Comparison of ENCODE assay signal across 7 cellular contexts in the genomic region with DNA sequence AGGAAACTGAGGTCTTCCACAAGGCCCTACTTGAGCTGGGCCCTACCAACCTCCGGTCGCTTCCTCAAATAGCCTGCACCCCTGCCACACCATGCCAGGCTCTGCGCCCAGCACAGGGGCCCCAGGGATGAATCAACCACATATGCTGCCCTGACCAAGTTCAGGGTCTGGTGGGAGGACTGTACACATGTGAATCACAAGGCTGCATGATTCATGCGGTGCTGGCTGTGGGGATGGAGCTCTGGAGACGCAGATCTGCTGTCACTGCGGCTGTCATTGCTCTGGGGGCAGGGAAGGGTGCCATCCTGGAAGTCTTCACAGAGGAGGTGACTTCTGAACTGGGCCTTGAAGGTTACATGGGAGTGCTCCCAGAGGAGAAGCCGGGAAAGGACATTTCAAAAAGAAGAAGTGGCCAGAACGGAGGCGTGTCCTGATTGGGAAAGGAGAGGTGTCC. TPM values are rescaled to one million over a fixed set of nuclear protein-coding genes. Genes with fewer than 3 reads are reported as not detected.
A peak's percentile ranks its signal among the peaks of the same experiment; 100 is the strongest.
DNase-seq lines count a peak whose midpoint lies in the region; ATAC-seq and TF ChIP-seq lines count a peak whose summit lies in the region.

No MANE protein-coding gene starts in this region.

- peaks cover 18 to 56% (median 38%) of the 10 kb centered on the region in 3 donors for H3K4me1 Mint-ChIP-seq in IgD-negative memory B cell
- H3K4me1 Mint-ChIP-seq in activated CD4-positive, alpha-beta memory T cell treated with anti-CD3 and anti-CD28 coated beads, Interleukin-2, amount 10 ng/mL, durations not matched to agents 7 days and 5 days = peaks cover 97% of the 10 kb centered on the region

- no peak overlapping the region for H3K4me3 Mint-ChIP-seq in IgD-negative memory B cell
- no peak overlapping the region for H3K4me3 Mint-ChIP-seq in activated CD4-positive, alpha-beta memory T cell treated with anti-CD3 and anti-CD28 coated beads, Interleukin-2, amount 10 ng/mL, durations not matched to agents 7 days and 5 days

- TF ChIP-seq CTCF in fibroblast of the aortic adventitia (IDR thresholded peaks at IDR 0.05; ENCODE audit: insufficient read depth, low read length) = no peak

- POLR2A ChIA-PET in activated CD4-positive, alpha-beta memory T cell treated with anti-CD3 and anti-CD28 coated beads, Interleukin-2, amount 10 ng/mL, durations not matched to agents 7 days and 5 days (lab: Charles Lee) = interaction anchor here (1.0 to 1.5 kb wide), 5 partner anchors 13 to 73 kb away, joined by 3 to 8 read pairs (median 3); no protein-coding TSS in a partner anchor

- peak; percentile 75 for DNase-seq in activated CD4-positive, alpha-beta memory T cell treated with anti-CD3 and anti-CD28 coated beads, Interleukin-2, amount 10 ng/mL, durations not matched to agents 7 days and 5 days
- peak; percentile 77 for DNase-seq in fibroblast of the aortic adventitia (ENCODE audit: low read depth)
- peak; percentile 57 to 76 (median 59) for DNase-seq in stimulated activated CD4-positive, alpha-beta T cell treated with anti-CD3 and anti-CD28 coated beads, TNF-alpha, amount 100 ng/mL, for 24 hours (ENCODE audit: low read depth in 3 of 3)
- no peak for DNase-seq in SHP77 treated with DMSO at 0.1 percent for 48 hours (lab: John Stamatoyannopoulos, UW)
- DNase-seq in superior temporal gyrus (ENCODE audit: extremely low spot score) = no peak

- H3K27ac Mint-ChIP-seq in IgD-negative memory B cell = peak overlapping the region in 2 of 3 donors; percentile 53 to 78
- peak overlapping the region; percentile 90 for H3K27ac Mint-ChIP-seq in activated CD4-positive, alpha-beta memory T cell treated with anti-CD3 and anti-CD28 coated beads, Interleukin-2, amount 10 ng/mL, durations not matched to agents 7 days and 5 days

- ATAC-seq in GM19035 (IDR thresholded peaks at IDR 0.05; ENCODE audit: unreplicated experiment) = no peak

- peaks cover 7% of the 10 kb centered on the region for H3K36me3 Mint-ChIP-seq in IgD-negative memory B cell
- H3K36me3 Mint-ChIP-seq in activated CD4-positive, alpha-beta memory T cell treated with anti-CD3 and anti-CD28 coated beads, Interleukin-2, amount 10 ng/mL, durations not matched to agents 7 days and 5 days (ENCODE audit: low read depth) = peaks cover 89% of the 10 kb centered on the region

- no peaks in the 10 kb centered on the region for H3K9me3 Mint-ChIP-seq in IgD-negative memory B cell
- no peaks in the 10 kb centered on the region for H3K9me3 Mint-ChIP-seq in activated CD4-positive, alpha-beta memory T cell treated with anti-CD3 and anti-CD28 coated beads, Interleukin-2, amount 10 ng/mL, durations not matched to agents 7 days and 5 days

- H3K27me3 Mint-ChIP-seq in IgD-negative memory B cell = no peaks in the 10 kb centered on the region
- no peaks in the 10 kb centered on the region for H3K27me3 Mint-ChIP-seq in activated CD4-positive, alpha-beta memory T cell treated with anti-CD3 and anti-CD28 coated beads, Interleukin-2, amount 10 ng/mL, durations not matched to agents 7 days and 5 days

- CTCF ChIA-PET in activated CD4-positive, alpha-beta memory T cell treated with anti-CD3 and anti-CD28 coated beads, Interleukin-2, amount 10 ng/mL, durations not matched to agents 7 days and 5 days (lab: Charles Lee) = interaction anchor here (1.4 to 2.9 kb wide), 2 partner anchors 11 to 36 kb away, joined by 7 to 11 read pairs; no protein-coding TSS in a partner anchor

- no peak overlapping the region for H3K4me3 ChIP-seq in fibroblast of the aortic adventitia (ENCODE audit: low read depth, low read length)

RNA-seq across cellular contexts. Expression of gene CYTH4, which starts 21.5 kb away (rescaled TPM):
- 70.8 TPM for polyA plus RNA-seq in IgD-negative memory B cell
- 100 to 1,000 TPM; 114 to 126 TPM for total RNA-seq in activated CD4-positive, alpha-beta memory T cell treated with anti-CD3 and anti-CD28 coated beads, Interleukin-2, amount 10 ng/mL, durations not matched to agents 7 days and 5 days
- total RNA-seq in fibroblast of the aortic adventitia (ENCODE audit: low replicate concordance) = 0.25 and 0.72 TPM in 2 replicates

RNA-seq across cellular contexts. Expression of gene RAC2, which starts 59.8 kb away (rescaled TPM):
- polyA plus RNA-seq in IgD-negative memory B cell = 1,067 TPM
- 1,000 to 10,000 TPM in 1 of 2 experiments, 100 to 1,000 TPM in 1; 984 to 1,005 TPM for total RNA-seq in activated CD4-positive, alpha-beta memory T cell treated with anti-CD3 and anti-CD28 coated beads, Interleukin-2, amount 10 ng/mL, durations not matched to agents 7 days and 5 days
- total RNA-seq in fibroblast of the aortic adventitia (ENCODE audit: low replicate concordance) = 5.6 and 14.4 TPM in 2 replicates

Comparison
In these comparisons a context has a peak if more than half of its experiments do, and no peak if none do; other contexts are left out.
1. DNase-seq: peak in activated CD4-positive, alpha-beta memory T cell treated with anti-CD3 and anti-CD28 coated beads, Interleukin-2, amount 10 ng/mL, durations not matched to agents 7 days and 5 days (single experiment), fibroblast of the aortic adventitia (single experiment) and stimulated activated CD4-positive, alpha-beta T cell treated with anti-CD3 and anti-CD28 coated beads, TNF-alpha, amount 100 ng/mL, for 24 hours (3 of 3); none in SHP77 treated with DMSO at 0.1 percent for 48 hours (single experiment) and superior temporal gyrus (single experiment).
2. RNA of gene CYTH4, which starts 21.5 kb away (total RNA-seq): 114 to 126 TPM in activated CD4-positive, alpha-beta memory T cell treated with anti-CD3 and anti-CD28 coated beads, Interleukin-2, amount 10 ng/mL, durations not matched to agents 7 days and 5 days; 0.25 to 0.72 TPM in fibroblast of the aortic adventitia; every median in the first group is over 10 times any median in the second.
3. RNA of gene RAC2, which starts 59.8 kb away (total RNA-seq): 984 to 1,005 TPM in activated CD4-positive, alpha-beta memory T cell treated with anti-CD3 and anti-CD28 coated beads, Interleukin-2, amount 10 ng/mL, durations not matched to agents 7 days and 5 days; 5.6 to 14.4 TPM in fibroblast of the aortic adventitia; every median in the first group is over 10 times any median in the second.